8 cellular contexts compared by ENCODE assay signal in the genomic region with DNA sequence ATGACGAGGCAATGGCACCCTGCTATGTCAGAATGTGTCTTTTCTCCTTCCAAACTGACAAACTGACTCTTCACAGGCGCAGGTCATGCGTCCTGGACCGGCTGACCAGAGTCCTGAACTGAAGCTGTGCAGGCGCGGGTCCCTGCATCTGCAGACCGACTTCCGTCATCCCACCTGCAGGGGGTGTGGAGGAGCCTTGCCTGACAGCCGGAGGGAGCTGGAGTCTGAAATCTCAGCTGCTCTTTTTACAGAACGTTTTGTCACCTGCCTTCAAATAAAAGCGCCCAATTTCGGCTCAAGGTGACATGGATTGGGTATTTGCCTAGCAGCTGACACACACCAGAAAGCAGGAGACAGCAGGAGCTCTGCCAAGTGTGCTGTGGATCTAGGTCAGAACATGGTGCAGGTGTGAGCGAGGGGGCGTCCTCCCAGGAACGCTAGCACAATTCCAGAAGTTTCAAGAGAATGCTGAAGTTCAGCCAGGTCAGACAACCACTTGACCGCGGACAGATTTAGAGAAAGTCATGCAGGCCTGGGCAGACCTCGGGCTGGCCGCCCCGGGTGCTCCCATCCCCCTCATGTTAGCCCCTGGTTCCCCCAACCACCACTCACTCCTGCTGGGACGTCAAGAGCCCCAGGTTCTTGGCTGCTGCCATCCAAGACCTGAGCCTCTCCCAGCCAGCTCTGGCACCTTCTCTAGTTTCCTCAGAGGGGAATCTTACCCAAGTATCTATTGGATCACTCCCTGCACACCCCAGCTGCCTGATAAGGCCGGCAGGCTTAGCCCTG. TPM values are rescaled to one million over a fixed set of nuclear protein-coding genes. Genes with fewer than 3 reads are reported as not detected.
DNase-seq lines count a peak whose midpoint lies in the region; ATAC-seq and TF ChIP-seq lines count a peak whose summit lies in the region.

No MANE protein-coding gene starts in this region.

- no peaks in the 10 kb centered on the region for H3K9me3 Mint-ChIP-seq in CD8-positive, alpha-beta T cell

- intact Hi-C loops in CD8-positive, alpha-beta T cell (cut with DNase I, micrococcal nuclease), result no loop called here

- CTCF ChIA-PET in CD8-positive, alpha-beta T cell (lab: Charles Lee), result interaction anchor here (0.6 to 2.0 kb wide), 5 partner anchors 19 to 358 kb away, joined by 3 to 6 read pairs (median 6); no protein-coding TSS in a partner anchor

- H3K27me3 Mint-ChIP-seq in CD8-positive, alpha-beta T cell (ENCODE audit: low read depth), result no peaks in the 10 kb centered on the region

- TF ChIP-seq CTCF in CD8-positive, alpha-beta T cell (IDR thresholded peaks at IDR 0.05), result no peak

- H3K4me1 ChIP-seq in CD8-positive, alpha-beta T cell (ENCODE audit: insufficient read depth, low read length), result peaks cover 41% of the 10 kb centered on the region

- no peak overlapping the region for H3K27ac ChIP-seq in CD8-positive, alpha-beta T cell (ENCODE audit: low read depth, low read length)

- POLR2A ChIA-PET in CD8-positive, alpha-beta T cell (lab: Charles Lee), result no interaction called here

- H3K36me3 ChIP-seq in CD8-positive, alpha-beta T cell (ENCODE audit: insufficient read depth, low read length), result no peaks in the 10 kb centered on the region

- H3K27me3 ChIP-seq in CD8-positive, alpha-beta T cell (ENCODE audit: insufficient read depth, low read length), result no peaks in the 10 kb centered on the region

- peak overlapping the region; percentile 37 for H3K27ac Mint-ChIP-seq in CD8-positive, alpha-beta T cell

- ATAC-seq in CD8-positive, alpha-beta T cell, result no peak
- no peak for ATAC-seq in HG02798 (IDR thresholded peaks at IDR 0.05; ENCODE audit: poor library complexity, unreplicated experiment)

- no peaks in the 10 kb centered on the region for H3K9me3 ChIP-seq in CD8-positive, alpha-beta T cell (ENCODE audit: low read length)

- H3K4me1 Mint-ChIP-seq in CD8-positive, alpha-beta T cell (ENCODE audit: low read depth), result peaks cover 67% of the 10 kb centered on the region

- peaks cover 8% of the 10 kb centered on the region for H3K36me3 Mint-ChIP-seq in CD8-positive, alpha-beta T cell

- DNase-seq in CD8-positive, alpha-beta T cell, result no peak
- DNase-seq in NCI-H1092 treated with DMSO at 0.1 percent for 48 hours (lab: John Stamatoyannopoulos, UW) (peak; percentile 45), cerebellum (ENCODE audit: low spot score) (peak; percentile 56), lung microvascular endothelial cell (ENCODE audit: low read depth in 2 of 2) (peak; percentile 31 to 49), NCI-H2029 (lab: John Stamatoyannopoulos, UW) (no peak), foreskin melanocyte (no peak)
- DNase-seq in activated CD8-positive, alpha-beta memory T cell treated with anti-CD3 and anti-CD28 coated beads for 24 hours, result no peak

- H3K4me3 Mint-ChIP-seq in CD8-positive, alpha-beta T cell, result no peak overlapping the region

- no peak overlapping the region for H3K4me3 ChIP-seq in CD8-positive, alpha-beta T cell (ENCODE audit: low read depth, low read length)

RNA-seq across cellular contexts. Expression of a gene that starts 32.8 kb away (rescaled TPM):
- 10 to 100 TPM; 73.4 to 75.2 TPM for total RNA-seq in CD8-positive, alpha-beta T cell
- total RNA-seq in cerebellum (7.2 TPM), lung microvascular endothelial cell (10.0 and 17.1 TPM in 2 replicates)

RNA-seq across cellular contexts. Expression of a gene that starts 51.1 kb away (rescaled TPM):
- total RNA-seq in CD8-positive, alpha-beta T cell, result 10 to 100 TPM; 54.5 to 54.7 TPM
- 43.2 TPM for total RNA-seq in cerebellum
- total RNA-seq in lung microvascular endothelial cell, result 26.0 and 33.6 TPM in 2 replicates

RNA-seq across cellular contexts. Expression of a gene that starts 54.3 kb away (rescaled TPM):
- total RNA-seq in CD8-positive, alpha-beta T cell, result 100 to 1,000 TPM; 155 to 158 TPM
- total RNA-seq in cerebellum (81.4 TPM), lung microvascular endothelial cell (137 and 167 TPM in 2 replicates)

Comparison
In these comparisons a context has a peak if more than half of its experiments do, and no peak if none do; other contexts are left out.
1. DNase-seq: peak in NCI-H1092 treated with DMSO at 0.1 percent for 48 hours (single experiment), cerebellum (single experiment) and lung microvascular endothelial cell (2 of 2); none in CD8-positive, alpha-beta T cell (0 of 7), NCI-H2029 (single experiment), foreskin melanocyte (single experiment) and activated CD8-positive, alpha-beta memory T cell treated with anti-CD3 and anti-CD28 coated beads for 24 hours (single experiment).